In the genomic region with DNA sequence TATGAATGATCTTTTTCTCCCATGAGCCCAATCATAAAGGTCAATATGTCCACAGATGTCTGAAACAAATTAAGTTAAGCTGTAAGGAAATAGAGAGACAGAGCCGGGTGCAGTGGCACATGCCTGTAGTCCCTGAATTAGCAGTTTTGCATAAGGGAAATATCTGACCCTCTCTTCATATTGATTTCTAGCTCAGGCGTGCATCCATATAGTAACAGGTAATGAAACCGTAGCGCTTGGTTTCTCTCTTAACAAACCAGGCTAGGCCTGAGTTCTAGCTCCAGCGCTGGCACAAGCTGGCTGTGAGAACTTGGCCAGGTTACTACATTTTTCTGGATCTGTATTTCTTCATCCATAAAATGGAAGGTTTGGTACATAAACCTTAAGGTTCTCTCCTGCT, we compare ENCODE assay signal across 18 cellular contexts.
DNase-seq lines count a peak whose midpoint lies in the region; ATAC-seq and TF ChIP-seq lines count a peak whose summit lies in the region.
"Had no signal": no experiment of that assay in that cellular context is flagged by ENCODE, and none has a peak within 500 bp of the region (broad histone marks: within the 10 kb centered on the region; RNA-seq: fewer than 3 reads in every experiment).

No MANE protein-coding gene starts in this region.

- peak overlapping the region; percentile 29; the same call in 1 of the 2 replicates for H2AFZ ChIP-seq in Loucy (ENCODE audit: low read length)

- no peaks in the 10 kb centered on the region for H3K79me2 ChIP-seq in Loucy (ENCODE audit: insufficient read depth, low read length)

- ATAC-seq in gastroesophageal sphincter, result no peak
- peak; percentile 66 for ATAC-seq in stimulated activated memory B cell treated with anti-CD40 and anti-IgM and Interleukin-4, amounts not matched to agents 10 μg/mL and 1 μg/mL and 100 μg/mL, for 72 hours
- no peak for ATAC-seq in left lung
- ATAC-seq in HG02759 (IDR thresholded peaks at IDR 0.05; ENCODE audit: unreplicated experiment), result no peak
- ATAC-seq: T-helper 17 cell had no signal

- DNase-seq in GM12865 (ENCODE audit: low read depth) (peak; percentile 18), GM10266 (ENCODE audit: extremely low spot score) (no peak), left lung (no peak), brain microvascular endothelial cell (no peak)
- DNase-seq: CD4-positive, alpha-beta T cell; DMS79; NCI-H146; NCI-H345; pancreas; SHP77 treated with DMSO at 0.1 percent for 48 hours; stimulated activated CD4-positive, alpha-beta T cell treated with anti-CD3 and anti-CD28 coated beads, Interleukin-4, amount 100 ng/mL, for 4 hours; stimulated activated CD8-positive, alpha-beta memory T cell treated with anti-CD3 and anti-CD28 coated beads, Interleukin-4, amount 100 ng/mL, for 48 hours; T-helper 17 cell had no signal

- no peak for TF ChIP-seq EP300 in gastroesophageal sphincter (IDR thresholded peaks at IDR 0.05)

- H3K9me2 ChIP-seq in Loucy (replicated peaks; ENCODE audit: low read depth, low read length), result no peaks in the 10 kb centered on the region

- no peak overlapping the region for H3K4me3 Mint-ChIP-seq in stimulated activated memory B cell treated with anti-CD40 and anti-IgM and Interleukin-4, amounts not matched to agents 10 μg/mL and 1 μg/mL and 100 μg/mL, for 72 hours
- H3K4me3 Mint-ChIP-seq: CD4-positive, alpha-beta T cell; T-helper 17 cell had no signal

- H3K36me3 Mint-ChIP-seq in stimulated activated memory B cell treated with anti-CD40 and anti-IgM and Interleukin-4, amounts not matched to agents 10 μg/mL and 1 μg/mL and 100 μg/mL, for 72 hours, result no peaks in the 10 kb centered on the region

- H3K27ac Mint-ChIP-seq in stimulated activated memory B cell treated with anti-CD40 and anti-IgM and Interleukin-4, amounts not matched to agents 10 μg/mL and 1 μg/mL and 100 μg/mL, for 72 hours, result no peak overlapping the region
- H3K27ac Mint-ChIP-seq: CD4-positive, alpha-beta T cell; T-helper 17 cell had no signal

- 85 to 89% methylated on average over 5 of the region's 5 CpGs for WGBS in gastroesophageal sphincter (ENCODE audit: low coverage in 1 of 2), 2 donors

- H3K9me3 Mint-ChIP-seq in stimulated activated memory B cell treated with anti-CD40 and anti-IgM and Interleukin-4, amounts not matched to agents 10 μg/mL and 1 μg/mL and 100 μg/mL, for 72 hours, result peaks cover under 1% of the 10 kb centered on the region
- H3K9me3 Mint-ChIP-seq: CD4-positive, alpha-beta T cell had no signal

- H3K4me1 ChIP-seq in Loucy (ENCODE audit: insufficient read depth, low read length, poor library complexity, severe bottlenecking), result peaks cover 44% of the 10 kb centered on the region
- H3K4me1 ChIP-seq in gastroesophageal sphincter, result peaks cover 4 to 56% (median 7%) of the 10 kb centered on the region in 3 donors
- H3K4me1 ChIP-seq in left lung, result no peaks in the 10 kb centered on the region
- H3K4me1 ChIP-seq: pancreas had no signal

- H3K27ac ChIP-seq in gastroesophageal sphincter (peak overlapping the region; percentile 20 to 72 (median 62)), left lung (no peak overlapping the region), brain microvascular endothelial cell (no peak overlapping the region)
- H3K27ac ChIP-seq: pancreas had no signal

- H3K4me3 ChIP-seq in GM12865 (ENCODE audit: low read depth, low read length), result no peak overlapping the region
- no peak overlapping the region for H3K4me3 ChIP-seq in Loucy (ENCODE audit: low read length, poor library complexity, severe bottlenecking)
- no peak overlapping the region for H3K4me3 ChIP-seq in gastroesophageal sphincter
- no peak overlapping the region for H3K4me3 ChIP-seq in left lung
- no peak overlapping the region for H3K4me3 ChIP-seq in brain microvascular endothelial cell (ENCODE audit: low read depth, low read length)
- H3K4me3 ChIP-seq: pancreas, skin epidermis had no signal

- no peak for TF ChIP-seq POLR2A in gastroesophageal sphincter (IDR thresholded peaks at IDR 0.05)

- peaks cover 2% of the 10 kb centered on the region for H3K4me1 Mint-ChIP-seq in stimulated activated memory B cell treated with anti-CD40 and anti-IgM and Interleukin-4, amounts not matched to agents 10 μg/mL and 1 μg/mL and 100 μg/mL, for 72 hours
- H3K4me1 Mint-ChIP-seq: T-helper 17 cell had no signal

- no peaks in the 10 kb centered on the region for H3K27me3 ChIP-seq in Loucy (ENCODE audit: insufficient read depth, low read length, poor library complexity, severe bottlenecking)
- H3K27me3 ChIP-seq in gastroesophageal sphincter, result peaks cover 1% of the 10 kb centered on the region
- H3K27me3 ChIP-seq in left lung, result peaks cover 0 to 6% of the 10 kb centered on the region in 2 donors
- H3K27me3 ChIP-seq in brain microvascular endothelial cell (replicated peaks), result no peaks in the 10 kb centered on the region
- H3K27me3 ChIP-seq: pancreas had no signal

- no peaks in the 10 kb centered on the region for H3K36me3 ChIP-seq in Loucy (ENCODE audit: insufficient read depth, low read length)
- no peaks in the 10 kb centered on the region for H3K36me3 ChIP-seq in gastroesophageal sphincter
- H3K36me3 ChIP-seq in left lung, result no peaks in the 10 kb centered on the region
- no peaks in the 10 kb centered on the region for H3K36me3 ChIP-seq in brain microvascular endothelial cell (replicated peaks)
- H3K36me3 ChIP-seq: pancreas had no signal

- no peak overlapping the region for H3K9ac ChIP-seq in Loucy (ENCODE audit: low read depth, low read length, poor library complexity, severe bottlenecking)

- peaks cover 11% of the 10 kb centered on the region for H3F3A ChIP-seq in Loucy (ENCODE audit: low read depth)

- no peaks in the 10 kb centered on the region for H4K20me1 ChIP-seq in Loucy (ENCODE audit: insufficient read depth, low read length, poor library complexity, severe bottlenecking)

- H3K9me3 ChIP-seq in Loucy (ENCODE audit: insufficient read depth, low read depth, low read length), result no peaks in the 10 kb centered on the region
- no peaks in the 10 kb centered on the region for H3K9me3 ChIP-seq in gastroesophageal sphincter
- H3K9me3 ChIP-seq in left lung, result no peaks in the 10 kb centered on the region
- H3K9me3 ChIP-seq: pancreas had no signal

- no peak overlapping the region for H3K4me2 ChIP-seq in Loucy (ENCODE audit: low read depth, low read length, poor library complexity, severe bottlenecking)

- in situ Hi-C loops in brain microvascular endothelial cell (cut with HindIII; ENCODE audit: low pct_ligation_motif_present, low sequenced_read_pairs), result no loop called here

- intact Hi-C loops in left lung (cut with DNase I), result no loop called here

- H3K27me3 Mint-ChIP-seq in stimulated activated memory B cell treated with anti-CD40 and anti-IgM and Interleukin-4, amounts not matched to agents 10 μg/mL and 1 μg/mL and 100 μg/mL, for 72 hours, result peaks cover 39% of the 10 kb centered on the region

- TF ChIP-seq CTCF in GM12865 (IDR thresholded peaks at IDR 0.05; ENCODE audit: insufficient read depth, low read depth, low read length, missing control alignments), result no peak
- no peak for TF ChIP-seq CTCF in Loucy (conservative IDR thresholded peaks at IDR 0.05; ENCODE audit: low read length)
- no peak for TF ChIP-seq CTCF in gastroesophageal sphincter (IDR thresholded peaks at IDR 0.05)
- TF ChIP-seq CTCF in GM10266 (IDR thresholded peaks at IDR 0.05; ENCODE audit: control insufficient read depth, insufficient read depth, low read depth, missing control alignments), result no peak
- no peak for TF ChIP-seq CTCF in left lung (IDR thresholded peaks at IDR 0.05)
- no peak for TF ChIP-seq CTCF in brain microvascular endothelial cell (IDR thresholded peaks at IDR 0.05; ENCODE audit: low read depth, low read length, missing control alignments)

Comparison
In these comparisons a context has a peak if more than half of its experiments do, and no peak if none do; other contexts are left out.
1. H3K27ac ChIP-seq: peak in gastroesophageal sphincter (4 of 4); none in left lung (0 of 2) and brain microvascular endothelial cell (single experiment).